ENCODE assay signal across 27 cellular contexts in genomic region chr18:27656905-27657304, GRCh38.
A peak's percentile ranks its signal among the peaks of the same experiment; 100 is the strongest.
DNase-seq lines count a peak whose midpoint lies in the region; ATAC-seq, FAIRE-seq and TF ChIP-seq lines count a peak whose summit lies in the region.
"Had no signal": no experiment of that assay in that cellular context is flagged by ENCODE, and none has a peak within 500 bp of the region (broad histone marks: within the 10 kb centered on the region; RNA-seq: fewer than 3 reads in every experiment).

No MANE protein-coding gene starts in this region.

- H3K4me2 ChIP-seq in astrocyte (ENCODE audit: low read length): peak overlapping the region; percentile 50
- peak overlapping the region; percentile 4 for H3K4me2 ChIP-seq in skeletal muscle satellite cell (ENCODE audit: low read length)
- H3K4me2 ChIP-seq: KMS-11 had no signal

- H4K20me1 ChIP-seq in astrocyte (ENCODE audit: insufficient read depth, low read length): no peaks in the 10 kb centered on the region

- ATAC-seq in left lung (peak; percentile 54), GM21576 (IDR thresholded peaks at IDR 0.05; ENCODE audit: unreplicated experiment) (no peak)
- ATAC-seq: A549 had no signal

- H3K4me3 Mint-ChIP-seq in astrocyte (ENCODE audit: unreplicated experiment): no peak overlapping the region
- no peak overlapping the region for H3K4me3 Mint-ChIP-seq in CD4-positive, alpha-beta memory T cell
- H3K4me3 Mint-ChIP-seq: CD8-positive, alpha-beta memory T cell; IgD-negative memory B cell had no signal

- H3K4me3 ChIP-seq in astrocyte (ENCODE audit: insufficient read depth, low read depth, low read length): no peak overlapping the region
- no peak overlapping the region for H3K4me3 ChIP-seq in left lung
- H3K4me3 ChIP-seq in skeletal muscle satellite cell (ENCODE audit: low read length): no peak overlapping the region
- no peak overlapping the region for H3K4me3 ChIP-seq in CD4-positive, alpha-beta memory T cell (ENCODE audit: low read length in 2 of 2)
- H3K4me3 ChIP-seq: A549, Peyer's patch had no signal

- intact Hi-C loops in left lung (cut with DNase I): no loop called here
- intact Hi-C loops in CD4-positive, alpha-beta memory T cell (cut with micrococcal nuclease): no loop called here

- no peak for TF ChIP-seq CTCF in D721Med (IDR thresholded peaks at IDR 0.05; ENCODE audit: insufficient read depth, missing control alignments)
- no peak for TF ChIP-seq CTCF in astrocyte (IDR thresholded peaks at IDR 0.05; ENCODE audit: insufficient read depth, low read depth, low read length)
- no peak for TF ChIP-seq CTCF in left lung (IDR thresholded peaks at IDR 0.05)

- no peak overlapping the region for H2AFZ ChIP-seq in astrocyte (ENCODE audit: low read depth, low read length)

- H3K79me2 ChIP-seq in astrocyte (ENCODE audit: insufficient read depth, low read length): no peaks in the 10 kb centered on the region

- H3K36me3 Mint-ChIP-seq in astrocyte (ENCODE audit: low read depth, unreplicated experiment): no peaks in the 10 kb centered on the region
- no peaks in the 10 kb centered on the region for H3K36me3 Mint-ChIP-seq in CD4-positive, alpha-beta memory T cell
- H3K36me3 Mint-ChIP-seq: CD8-positive, alpha-beta memory T cell; IgD-negative memory B cell had no signal

- H3K36me3 ChIP-seq in astrocyte (ENCODE audit: insufficient read depth, low read length) (no peaks in the 10 kb centered on the region), left lung (no peaks in the 10 kb centered on the region), skeletal muscle satellite cell (ENCODE audit: insufficient read depth, low read length) (no peaks in the 10 kb centered on the region)
- H3K36me3 ChIP-seq in CD4-positive, alpha-beta memory T cell (ENCODE audit: insufficient read depth, low read length): no peaks in the 10 kb centered on the region
- H3K36me3 ChIP-seq: Peyer's patch had no signal

- peaks cover 6% of the 10 kb centered on the region for H3K4me1 ChIP-seq in astrocyte (ENCODE audit: insufficient read depth, low read length)
- H3K4me1 ChIP-seq in left lung: no peaks in the 10 kb centered on the region
- peaks cover 12% of the 10 kb centered on the region for H3K4me1 ChIP-seq in skeletal muscle satellite cell (ENCODE audit: control insufficient read depth, insufficient read depth, low read length)
- H3K4me1 ChIP-seq in CD4-positive, alpha-beta memory T cell (ENCODE audit: insufficient read depth, low read length): no peaks in the 10 kb centered on the region
- H3K4me1 ChIP-seq: A549, Peyer's patch had no signal

- DNase-seq in D721Med (ENCODE audit: insufficient read length, low spot score) (no peak), astrocyte (ENCODE audit: low read depth) (peak; percentile 4), left lung (no peak), NCI-H446 (lab: John Stamatoyannopoulos, UW) (no peak)
- no peak for DNase-seq in CD4-positive, alpha-beta memory T cell
- DNase-seq: C1 segment of cervical spinal cord; CD8-positive, alpha-beta memory T cell; DMS153; DND-41; NCI-H1417 treated with DMSO at 0.1 percent for 48 hours; NCI-H187; NCI-H2081 treated with DMSO at 0.1 percent for 48 hours; NCI-H2171; NCI-H510A treated with DMSO at 0.1 percent for 48 hours; NCI-H748 treated with DMSO at 0.1 percent for 48 hours; NK-92 treated with Interleukin-12 subunit alpha and Interleukin-12 subunit beta, amount 100 ng/mL, for 24 hours; Peyer's patch; SHP77 treated with DMSO at 0.1 percent for 48 hours; SW 1271 had no signal

- CTCF ChIA-PET in CD4-positive, alpha-beta memory T cell (lab: Charles Lee; ENCODE audit: partially characterized antibody): no interaction called here

- H3K27ac ChIP-seq in astrocyte (ENCODE audit: low read depth, low read length) (peak overlapping the region; percentile 66), left lung (no peak overlapping the region)
- no peak overlapping the region for H3K27ac ChIP-seq in CD4-positive, alpha-beta memory T cell (ENCODE audit: low read depth, low read length)
- H3K27ac ChIP-seq: A549, HL-60, KMS-11, Peyer's patch had no signal

- POLR2A ChIA-PET in CD4-positive, alpha-beta memory T cell (lab: Charles Lee; ENCODE audit: partially characterized antibody): no interaction called here

- FAIRE-seq in D721Med (lab: Jason Lieb, UNC) (peak; percentile 86), astrocyte (lab: Jason Lieb, UNC) (no peak)
- FAIRE-seq: A549, GM19239, H54 had no signal

- H3K4me1 Mint-ChIP-seq in astrocyte (ENCODE audit: low read depth, unreplicated experiment): peaks cover 25% of the 10 kb centered on the region
- no peaks in the 10 kb centered on the region for H3K4me1 Mint-ChIP-seq in CD4-positive, alpha-beta memory T cell
- H3K4me1 Mint-ChIP-seq: CD8-positive, alpha-beta memory T cell; IgD-negative memory B cell had no signal

- peak overlapping the region; percentile 49 for H3K9ac ChIP-seq in astrocyte (ENCODE audit: low read length)
- peak overlapping the region; percentile 31 for H3K9ac ChIP-seq in skeletal muscle satellite cell (ENCODE audit: low read depth, low read length)
- H3K9ac ChIP-seq: KMS-11 had no signal

- H3K9me3 Mint-ChIP-seq in astrocyte (ENCODE audit: unreplicated experiment): no peaks in the 10 kb centered on the region
- peaks cover 0 to 24% (median 5%) of the 10 kb centered on the region in 8 donors for H3K9me3 Mint-ChIP-seq in CD4-positive, alpha-beta memory T cell

- H3K27me3 ChIP-seq in astrocyte (ENCODE audit: insufficient read depth, low read length): no peaks in the 10 kb centered on the region
- H3K27me3 ChIP-seq in left lung: no peaks in the 10 kb centered on the region
- H3K27me3 ChIP-seq in skeletal muscle satellite cell (ENCODE audit: control insufficient read depth, insufficient read depth, low read length): no peaks in the 10 kb centered on the region
- no peaks in the 10 kb centered on the region for H3K27me3 ChIP-seq in CD4-positive, alpha-beta memory T cell (ENCODE audit: insufficient read depth, low read length)
- H3K27me3 ChIP-seq: Peyer's patch had no signal

- H3K9me3 ChIP-seq in astrocyte (ENCODE audit: insufficient read depth, low read depth, low read length): no peaks in the 10 kb centered on the region
- H3K9me3 ChIP-seq in left lung: no peaks in the 10 kb centered on the region
- H3K9me3 ChIP-seq in skeletal muscle satellite cell (replicated peaks; ENCODE audit: low read length): no peaks in the 10 kb centered on the region
- H3K9me3 ChIP-seq in CD4-positive, alpha-beta memory T cell (ENCODE audit: control insufficient read depth in 1 of 2, low read length in 2 of 2): no peaks in the 10 kb centered on the region
- H3K9me3 ChIP-seq: A549, Peyer's patch had no signal

- H3K27ac Mint-ChIP-seq in astrocyte (ENCODE audit: unreplicated experiment): peak overlapping the region; percentile 78
- no peak overlapping the region for H3K27ac Mint-ChIP-seq in CD4-positive, alpha-beta memory T cell
- H3K27ac Mint-ChIP-seq: CD8-positive, alpha-beta memory T cell; IgD-negative memory B cell had no signal

- H3K27me3 Mint-ChIP-seq in astrocyte (ENCODE audit: low read depth, unreplicated experiment): no peaks in the 10 kb centered on the region
- H3K27me3 Mint-ChIP-seq in CD4-positive, alpha-beta memory T cell: no peaks in the 10 kb centered on the region
- H3K27me3 Mint-ChIP-seq: CD8-positive, alpha-beta memory T cell; IgD-negative memory B cell had no signal
